ENCODE assay signal across 24 cellular contexts in genomic region chr3:45020534-45020933, GRCh38. TPM values are rescaled to one million over a fixed set of nuclear protein-coding genes. Genes with fewer than 3 reads are reported as not detected.
DNase-seq lines count a peak whose midpoint lies in the region; ATAC-seq lines count a peak whose summit lies in the region.
"Had no signal": no experiment of that assay in that cellular context is flagged by ENCODE, and none has a peak within 500 bp of the region (broad histone marks: within the 10 kb centered on the region; RNA-seq: fewer than 3 reads in every experiment).

No MANE protein-coding gene starts in this region.

- H2BK120ac ChIP-seq in trophoblast cell (ENCODE audit: insufficient read depth, low read length, poor library complexity) = no peak overlapping the region

- no peaks in the 10 kb centered on the region for H3K27me3 ChIP-seq in trophoblast cell (ENCODE audit: insufficient read depth, low read length)
- H3K27me3 ChIP-seq: ascending aorta; BLaER1 treated with 17β-estradiol and CSF1 and Interleukin-3, amounts not matched to agents 10 nM and 100 nM; cardiac muscle cell; esophagus squamous epithelium; pancreas; suprapubic skin had no signal

- H3K14ac ChIP-seq in trophoblast cell (ENCODE audit: low read length) = no peak overlapping the region

- peaks cover 0 to 2% of the 10 kb centered on the region in 2 experiments for H3K36me3 ChIP-seq in trophoblast cell (ENCODE audit: control insufficient read depth in 1 of 2, insufficient read depth in 2 of 2, low read length in 2 of 2)
- H3K36me3 ChIP-seq: ascending aorta, cardiac muscle cell, pancreas, suprapubic skin had no signal

- CTCF ChIA-PET in T-cell (lab: Charles Lee) = interaction anchor here (0.6 kb wide), 2 partner anchors 15 to 191 kb away, joined by 3 to 4 read pairs; no protein-coding TSS in a partner anchor

- POLR2A ChIA-PET in T-cell (lab: Charles Lee) = no interaction called here

- H3K4ac ChIP-seq in trophoblast cell (ENCODE audit: low read depth, low read length) = no peak overlapping the region

- no peak overlapping the region for H4K91ac ChIP-seq in trophoblast cell (ENCODE audit: low read depth, low read length)

- H3K27me3 Mint-ChIP-seq in activated naive CD4-positive, alpha-beta T cell treated with anti-CD3 and anti-CD28 coated beads, Interleukin-2, amount 50 U/mL, for 24 hours = no peaks in the 10 kb centered on the region
- no peaks in the 10 kb centered on the region for H3K27me3 Mint-ChIP-seq in T-cell
- H3K27me3 Mint-ChIP-seq in activated naive CD8-positive, alpha-beta T cell treated with anti-CD3 and anti-CD28 coated beads for 36 hours = no peaks in the 10 kb centered on the region

- H3K27ac ChIP-seq in trophoblast cell (ENCODE audit: low read depth, low read length) = no peak overlapping the region
- H3K27ac ChIP-seq: ascending aorta; BLaER1 treated with 17β-estradiol and CSF1 and Interleukin-3, amounts not matched to agents 10 nM and 100 nM; cardiac muscle cell; esophagus squamous epithelium; pancreas had no signal

- peak overlapping the region; percentile 19 for H3K27ac Mint-ChIP-seq in activated naive CD4-positive, alpha-beta T cell treated with anti-CD3 and anti-CD28 coated beads, Interleukin-2, amount 50 U/mL, for 24 hours
- peak overlapping the region; percentile 63 to 80 for H3K27ac Mint-ChIP-seq in T-cell
- peak overlapping the region; percentile 26 for H3K27ac Mint-ChIP-seq in activated naive CD8-positive, alpha-beta T cell treated with anti-CD3 and anti-CD28 coated beads for 36 hours
- H3K27ac Mint-ChIP-seq: endodermal cell had no signal

- no peaks in the 10 kb centered on the region for H3K9me3 Mint-ChIP-seq in activated naive CD4-positive, alpha-beta T cell treated with anti-CD3 and anti-CD28 coated beads, Interleukin-2, amount 50 U/mL, for 24 hours
- H3K9me3 Mint-ChIP-seq in T-cell = no peaks in the 10 kb centered on the region
- H3K9me3 Mint-ChIP-seq in activated naive CD8-positive, alpha-beta T cell treated with anti-CD3 and anti-CD28 coated beads for 36 hours = no peaks in the 10 kb centered on the region
- H3K9me3 Mint-ChIP-seq: endodermal cell, nephron progenitor cell had no signal

- no peaks in the 10 kb centered on the region for H3K79me1 ChIP-seq in trophoblast cell (ENCODE audit: low read length)

- ATAC-seq in T-cell (replicated peaks in 1 of 4) (peak; percentile 85 to 98 (median 92)), GM19324 (IDR thresholded peaks at IDR 0.05; ENCODE audit: low FRiP score, unreplicated experiment) (no peak)

- H2BK12ac ChIP-seq in trophoblast cell (ENCODE audit: low read length) = no peak overlapping the region

- H2BK5ac ChIP-seq in trophoblast cell (ENCODE audit: low read depth, low read length, poor library complexity) = no peak overlapping the region

- H3K23ac ChIP-seq in trophoblast cell (ENCODE audit: low read length) = no peak overlapping the region

- H3K4me1 ChIP-seq in trophoblast cell (ENCODE audit: control insufficient read depth in 1 of 2, insufficient read depth in 2 of 2, low read length in 2 of 2) = peaks cover 4 to 6% of the 10 kb centered on the region in 2 experiments

- peaks cover 4% of the 10 kb centered on the region for H3K36me3 Mint-ChIP-seq in activated naive CD4-positive, alpha-beta T cell treated with anti-CD3 and anti-CD28 coated beads, Interleukin-2, amount 50 U/mL, for 24 hours
- H3K36me3 Mint-ChIP-seq in T-cell = peaks cover 11% of the 10 kb centered on the region
- H3K36me3 Mint-ChIP-seq in activated naive CD8-positive, alpha-beta T cell treated with anti-CD3 and anti-CD28 coated beads for 36 hours = peaks cover 8% of the 10 kb centered on the region

- H3K9me3 ChIP-seq in trophoblast cell (ENCODE audit: insufficient read depth, low read depth, low read length) = peaks cover 2% of the 10 kb centered on the region
- H3K9me3 ChIP-seq: ascending aorta; BLaER1 treated with 17β-estradiol and CSF1 and Interleukin-3, amounts not matched to agents 10 nM and 100 nM; esophagus squamous epithelium; pancreas; suprapubic skin had no signal

- no peak overlapping the region for H3K4me3 ChIP-seq in trophoblast cell (ENCODE audit: low read depth, low read length)
- H3K4me3 ChIP-seq: ascending aorta; BLaER1 treated with 17β-estradiol and CSF1 and Interleukin-3, amounts not matched to agents 10 nM and 100 nM; cardiac muscle cell; esophagus squamous epithelium; lung; pancreas; suprapubic skin had no signal

- no peak overlapping the region for H3K4me3 Mint-ChIP-seq in activated naive CD4-positive, alpha-beta T cell treated with anti-CD3 and anti-CD28 coated beads, Interleukin-2, amount 50 U/mL, for 24 hours
- peak overlapping the region in 1 of 3 donors; percentile 7 for H3K4me3 Mint-ChIP-seq in T-cell
- no peak overlapping the region for H3K4me3 Mint-ChIP-seq in activated naive CD8-positive, alpha-beta T cell treated with anti-CD3 and anti-CD28 coated beads for 36 hours
- H3K4me3 Mint-ChIP-seq: endodermal cell, nephron progenitor cell had no signal

- no peak overlapping the region for H4K8ac ChIP-seq in trophoblast cell (ENCODE audit: low read depth, low read length)

- no peak overlapping the region for H3K4me2 ChIP-seq in trophoblast cell (ENCODE audit: low read length)
- H3K4me2 ChIP-seq: BLaER1 treated with 17β-estradiol and CSF1 and Interleukin-3, amounts not matched to agents 10 nM and 100 nM had no signal

- H3K9ac ChIP-seq in trophoblast cell (ENCODE audit: low read length) = no peak overlapping the region
- H3K9ac ChIP-seq: BLaER1 treated with 17β-estradiol and CSF1 and Interleukin-3, amounts not matched to agents 10 nM and 100 nM had no signal

- no peak overlapping the region for H3K18ac ChIP-seq in trophoblast cell (ENCODE audit: low read length)

- H2AFZ ChIP-seq in trophoblast cell (ENCODE audit: insufficient read depth, low read length, poor library complexity) = no peak overlapping the region

- no peak for DNase-seq in activated naive CD4-positive, alpha-beta T cell treated with anti-CD3 and anti-CD28 coated beads, Interleukin-2, amount 50 U/mL, for 16 hours
- DNase-seq in T-cell (peak in 25 of 34 experiments; percentile 15 to 59 (median 31)), trophoblast cell (peak; percentile 27 to 53), RPMI8226 (no peak)
- DNase-seq in activated naive CD8-positive, alpha-beta T cell treated with anti-CD3 and anti-CD28 coated beads for 36 hours = no peak
- DNase-seq: activated T-cell treated with anti-CD3 and anti-CD28 coated beads for 4 hours; Calu3; endodermal cell; esophagus squamous epithelium; foreskin melanocyte; NCI-H1048; NCI-H1694; NCI-H2171; NCI-H69; nephron progenitor cell; pancreas; stimulated activated CD4-positive, alpha-beta T cell treated with anti-CD3 and anti-CD28 coated beads, Interleukin-2, amount 100 ng/mL, for 48 hours had no signal

- H4K12ac ChIP-seq in trophoblast cell (ENCODE audit: low read depth, low read length) = no peak overlapping the region

- no peak overlapping the region for H2AK5ac ChIP-seq in trophoblast cell (ENCODE audit: low read length)

- peaks cover 25% of the 10 kb centered on the region for H3K4me1 Mint-ChIP-seq in activated naive CD4-positive, alpha-beta T cell treated with anti-CD3 and anti-CD28 coated beads, Interleukin-2, amount 50 U/mL, for 24 hours
- H3K4me1 Mint-ChIP-seq in T-cell = peaks cover 19 to 30% (median 25%) of the 10 kb centered on the region in 3 donors
- H3K4me1 Mint-ChIP-seq in activated naive CD8-positive, alpha-beta T cell treated with anti-CD3 and anti-CD28 coated beads for 36 hours = peaks cover 16% of the 10 kb centered on the region

- no CpG with 5 or more reads among the region's 8 CpGs for WGBS in trophoblast cell (ENCODE audit: extremely low coverage, insufficient coverage, insufficient read length)

- H3K79me2 ChIP-seq in trophoblast cell (ENCODE audit: control insufficient read depth, insufficient read depth, low read length, poor library complexity) = no peaks in the 10 kb centered on the region

RNA-seq across cellular contexts. Expression of gene CLEC3B, which starts 5.6 kb away (rescaled TPM):
- total RNA-seq in T-cell = 1 to 10 TPM in 2 of 5 donors, under 1 TPM in 3; 0.55 to 1.6 (median 0.66) TPM
- not detected for total RNA-seq in activated naive CD8-positive, alpha-beta T cell treated with anti-CD3 and anti-CD28 coated beads for 36 hours
- polyA plus RNA-seq in trophoblast cell (2013) = 0.14 and 0.29 TPM in 2 replicates
- total RNA-seq: Calu3, endodermal cell had no signal

RNA-seq across cellular contexts. Expression of gene EXOSC7, which starts 44.5 kb away (rescaled TPM):
- total RNA-seq in T-cell = 10 to 100 TPM; 27.7 to 44.3 (median 42.0) TPM
- 10 to 100 TPM; 91.6 to 92.0 TPM for total RNA-seq in activated naive CD8-positive, alpha-beta T cell treated with anti-CD3 and anti-CD28 coated beads for 36 hours
- polyA plus RNA-seq in trophoblast cell (2013) = 25.4 and 26.2 TPM in 2 replicates

RNA-seq across cellular contexts. Expression of gene ZDHHC3, which starts 44.6 kb away (rescaled TPM):
- total RNA-seq in T-cell = 10 to 100 TPM; 38.8 to 53.9 (median 44.5) TPM
- total RNA-seq in activated naive CD8-positive, alpha-beta T cell treated with anti-CD3 and anti-CD28 coated beads for 36 hours = 10 to 100 TPM; 39.1 to 39.5 TPM
- polyA plus RNA-seq in trophoblast cell (2013) = 50.9 and 51.5 TPM in 2 replicates

Comparison
In these comparisons a context has a peak if more than half of its experiments do, and no peak if none do; other contexts are left out.
1. H3K27ac Mint-ChIP-seq: peak in every context shown above with its lines; median percentile 72 in T-cell; 26 in activated naive CD8-positive, alpha-beta T cell treated with anti-CD3 and anti-CD28 coated beads for 36 hours; 19 in activated naive CD4-positive, alpha-beta T cell treated with anti-CD3 and anti-CD28 coated beads, Interleukin-2, amount 50 U/mL, for 24 hours.
2. DNase-seq: peak in T-cell (25 of 34) and trophoblast cell (2 of 2); none in activated naive CD4-positive, alpha-beta T cell treated with anti-CD3 and anti-CD28 coated beads, Interleukin-2, amount 50 U/mL, for 16 hours (single experiment), activated naive CD8-positive, alpha-beta T cell treated with anti-CD3 and anti-CD28 coated beads for 36 hours (single experiment) and RPMI8226 (single experiment).